In the genomic region with DNA sequence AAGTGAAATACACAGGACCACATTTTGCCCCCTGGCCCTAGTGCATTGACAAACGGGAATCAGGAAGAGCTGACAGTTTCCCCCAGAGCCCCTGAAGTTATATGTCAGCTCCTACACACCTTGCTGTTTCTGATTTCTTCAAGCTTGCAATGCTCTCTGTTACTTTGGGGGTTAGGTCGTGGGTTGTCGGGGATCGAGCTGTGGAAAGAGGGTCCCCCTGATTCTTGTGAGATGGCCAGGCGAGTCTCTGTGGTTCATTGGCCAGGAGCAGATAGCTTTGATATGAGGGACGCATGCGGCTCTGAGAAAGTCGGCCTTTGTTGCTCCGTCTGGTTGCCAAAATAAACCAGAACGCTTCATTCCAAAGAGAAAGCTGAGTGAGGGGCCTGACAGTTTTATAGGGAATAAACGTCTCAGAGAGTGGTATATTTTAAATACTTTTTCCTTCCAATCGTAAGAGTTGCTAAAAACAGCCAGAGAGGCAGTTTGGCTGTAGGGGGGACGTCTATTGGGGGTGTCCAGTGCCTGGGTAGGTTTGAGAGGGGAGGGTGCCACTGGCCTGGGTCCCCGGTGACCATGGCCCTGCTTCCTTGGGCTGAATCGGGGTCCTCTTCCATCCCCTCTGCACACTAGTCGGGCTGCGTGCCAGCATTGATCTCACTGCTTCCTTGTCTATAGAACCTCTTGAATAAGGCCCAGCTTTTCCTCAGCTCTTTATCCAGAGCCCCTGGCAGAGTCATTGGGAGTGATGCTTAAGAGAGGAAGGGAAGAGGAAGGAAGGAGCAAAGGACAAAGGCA, we compare ENCODE assay signal across 1 cellular context.
TF ChIP-seq lines count a peak whose summit lies in the region.

No MANE protein-coding gene starts in this region.

TF ChIP-seq in WTC11, 78 proteins besides CTCF, POLR2A, EP300 and RAD21 (continued from another document):
- TF ChIP-seq, protein P1, sequence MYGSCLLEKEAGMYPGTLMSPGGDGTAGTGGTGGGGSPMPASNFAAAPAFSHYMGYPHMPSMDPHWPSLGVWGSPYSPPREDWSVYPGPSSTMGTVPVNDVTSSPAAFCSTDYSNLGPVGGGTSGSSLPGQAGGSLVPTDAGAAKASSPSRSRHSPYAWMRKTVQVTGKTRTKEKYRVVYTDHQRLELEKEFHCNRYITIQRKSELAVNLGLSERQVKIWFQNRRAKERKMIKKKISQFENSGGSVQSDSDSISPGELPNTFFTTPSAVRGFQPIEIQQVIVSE (CRISPR knock-in tag; IDR thresholded peaks at IDR 0.05; ENCODE audit: borderline replicate concordance): no peak
- TF ChIP-seq SMAD4 (CRISPR knock-in tag; IDR thresholded peaks at IDR 0.05) (no peak), ZNF671 (CRISPR knock-in tag; IDR thresholded peaks at IDR 0.05) (no peak)
